ENCODE assay signal across 19 cellular contexts in the genomic region with DNA sequence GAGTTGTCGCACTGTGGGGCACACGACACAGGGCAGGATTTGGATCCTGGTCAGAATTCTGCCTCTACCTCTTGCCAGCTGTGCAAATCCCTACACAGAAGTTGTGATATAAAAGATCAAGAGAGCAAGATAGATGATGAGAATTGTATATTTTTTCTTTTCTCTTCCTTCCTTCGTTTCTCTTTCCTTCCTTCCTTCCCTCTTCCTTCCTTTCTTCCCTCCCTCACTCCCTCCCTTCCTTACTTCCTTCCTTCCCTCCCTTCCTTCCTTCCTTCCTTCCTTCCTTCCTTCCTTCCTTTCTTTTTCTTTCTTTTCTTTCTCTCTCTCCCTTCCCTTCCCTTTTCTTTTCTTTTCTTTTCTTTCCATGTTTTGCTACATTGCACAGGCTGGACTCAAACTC. TPM values are rescaled to one million over a fixed set of nuclear protein-coding genes. Genes with fewer than 3 reads are reported as not detected.
DNase-seq lines count a peak whose midpoint lies in the region; ATAC-seq, FAIRE-seq and TF ChIP-seq lines count a peak whose summit lies in the region.
"Had no signal": no experiment of that assay in that cellular context is flagged by ENCODE, and none has a peak within 500 bp of the region (broad histone marks: within the 10 kb centered on the region; RNA-seq: fewer than 3 reads in every experiment).

No MANE protein-coding gene starts in this region.

- in situ Hi-C loops in K562 (cut with MboI): no loop called here

- no peaks in the 10 kb centered on the region for H3K27me3 Mint-ChIP-seq in Caco-2 (ENCODE audit: insufficient read depth, unreplicated experiment)
- peaks cover 2% of the 10 kb centered on the region for H3K27me3 Mint-ChIP-seq in activated T-cell treated with anti-CD3 and anti-CD28 coated beads, Interleukin-2, amount 50 U/mL, for 4 hours (ENCODE audit: low read depth)

- no peaks in the 10 kb centered on the region for H3K9me1 ChIP-seq in K562 (ENCODE audit: control insufficient read depth, insufficient read depth, low read length)

- intact Hi-C loops in Caco-2 (cut with micrococcal nuclease; ENCODE audit: unreplicated experiment) (no loop called here), K562 (cut with micrococcal nuclease) (no loop called here)

- CTCF ChIA-PET in Caco-2 (lab: Charles Lee): interaction anchor here (0.9 kb wide), 1 partner anchor 14 kb away, joined by 3 read pairs; no protein-coding TSS in a partner anchor
- CTCF ChIA-PET in K562 (lab: Yijun Ruan, JAX; ENCODE audit: low intra/inter-chr PET ratio): no interaction called here

- peaks cover 20% of the 10 kb centered on the region for H3K36me3 Mint-ChIP-seq in Caco-2 (ENCODE audit: insufficient read depth, unreplicated experiment)
- H3K36me3 Mint-ChIP-seq in activated naive CD4-positive, alpha-beta T cell treated with anti-CD3 and anti-CD28 coated beads, Interleukin-2, amount 50 U/mL, for 72 hours: no peaks in the 10 kb centered on the region
- H3K36me3 Mint-ChIP-seq in activated T-cell treated with anti-CD3 and anti-CD28 coated beads, Interleukin-2, amount 50 U/mL, for 4 hours (ENCODE audit: insufficient read depth): no peaks in the 10 kb centered on the region
- H3K36me3 Mint-ChIP-seq: CD4-positive, alpha-beta memory T cell had no signal

- peak overlapping the region; percentile 43 for H3K27ac Mint-ChIP-seq in Caco-2 (ENCODE audit: unreplicated experiment)
- no peak overlapping the region for H3K27ac Mint-ChIP-seq in activated naive CD4-positive, alpha-beta T cell treated with anti-CD3 and anti-CD28 coated beads, Interleukin-2, amount 50 U/mL, for 72 hours

- no peaks in the 10 kb centered on the region for H4K20me1 ChIP-seq in K562 (replicated peaks; ENCODE audit: control insufficient read depth, insufficient read depth, low read length)

- no peak for TF ChIP-seq EP300 in K562 (IDR thresholded peaks at IDR 0.05; ENCODE audit: low read length)

- TF ChIP-seq RAD21 in K562 (CRISPR knock-in tag; conservative IDR thresholded peaks at IDR 0.05 in 1 of 2, IDR thresholded peaks at IDR 0.05 in 1 of 2): no peak
- TF ChIP-seq RAD21 in liver (IDR thresholded peaks at IDR 0.05): no peak

- H3K9ac ChIP-seq in K562 (ENCODE audit: insufficient read depth in 1 of 2, low read depth in 2 of 2, low read length in 2 of 2): no peak overlapping the region
- no peak overlapping the region for H3K9ac ChIP-seq in liver (ENCODE audit: low read depth in 1 of 2, low read length in 2 of 2)

- no peak for DNase-seq in Caco-2
- DNase-seq in K562 (ENCODE audit: extremely low read depth in 1 of 4, low spot score in 3 of 4): no peak
- no peak for DNase-seq in activated naive CD4-positive, alpha-beta T cell treated with anti-CD3 and anti-CD28 coated beads, Interleukin-2, amount 50 U/mL, for 72 hours (ENCODE audit: low spot score in 2 of 2)
- no peak for DNase-seq in activated T-cell treated with anti-CD3 and anti-CD28 coated beads, Interleukin-2, amount 50 U/mL, for 4 hours
- DNase-seq: 8988T; C1 segment of cervical spinal cord; CD4-positive, alpha-beta memory T cell; COR-L47; DMS153; DND-41; GOT3 had no signal

- ATAC-seq in K562 (no peak), HG03097 (IDR thresholded peaks at IDR 0.05; ENCODE audit: low FRiP score, unreplicated experiment) (no peak)
- no peak for ATAC-seq in activated naive CD4-positive, alpha-beta T cell treated with anti-CD3 and anti-CD28 coated beads, Interleukin-2, amount 50 U/mL, for 72 hours
- ATAC-seq in activated T-cell treated with anti-CD3 and anti-CD28 coated beads, Interleukin-2, amount 50 U/mL, for 4 hours: no peak
- ATAC-seq: A549 had no signal

- H3K27me3 ChIP-seq in Caco-2 (replicated peaks; ENCODE audit: control insufficient read depth, insufficient read depth, low read length) (no peaks in the 10 kb centered on the region), K562 (ENCODE audit: control insufficient read depth in 2 of 2, insufficient read depth in 2 of 2, low read length in 2 of 2) (no peaks in the 10 kb centered on the region; a peak in 2 of 5 replicates), liver (ENCODE audit: control insufficient read depth in 4 of 4, insufficient read depth in 4 of 4, low read length in 3 of 4) (no peaks in the 10 kb centered on the region)

- H3K36me3 ChIP-seq in Caco-2 (ENCODE audit: control insufficient read depth, insufficient read depth, low read length) (no peaks in the 10 kb centered on the region), K562 (ENCODE audit: control insufficient read depth, insufficient read depth, low read length) (no peaks in the 10 kb centered on the region), liver (ENCODE audit: control insufficient read depth in 4 of 4, insufficient read depth in 3 of 4, low read depth in 1 of 4, low read length in 3 of 4) (no peaks in the 10 kb centered on the region)
- H3K36me3 ChIP-seq: HAP-1 had no signal

- H3K79me2 ChIP-seq in K562 (ENCODE audit: control insufficient read depth, insufficient read depth, low read length): no peaks in the 10 kb centered on the region

- no peak for FAIRE-seq in K562 (lab: Jason Lieb, UNC)
- FAIRE-seq: A549, G401.6, GM12892, H54 had no signal

- H3K27ac ChIP-seq in K562 (ENCODE audit: extremely low read depth, low read depth, low read length): no peak overlapping the region
- H3K27ac ChIP-seq in liver (ENCODE audit: low read depth in 1 of 2, low read length in 2 of 2): peak overlapping the region; percentile 78 to 84
- H3K27ac ChIP-seq: A549 had no signal

- TF ChIP-seq POLR2A in K562 (conservative IDR thresholded peaks at IDR 0.05): no peak

- H2AFZ ChIP-seq in K562 (ENCODE audit: low read depth, low read length): no peak overlapping the region

- no peak overlapping the region for H3K4me2 ChIP-seq in K562 (ENCODE audit: insufficient read depth, low read length)
- H3K4me2 ChIP-seq: A549 had no signal

- no peak overlapping the region for H3K4me3 Mint-ChIP-seq in Caco-2 (ENCODE audit: unreplicated experiment)
- H3K4me3 Mint-ChIP-seq in activated T-cell treated with anti-CD3 and anti-CD28 coated beads, Interleukin-2, amount 50 U/mL, for 4 hours: no peak overlapping the region
- H3K4me3 Mint-ChIP-seq: CD4-positive, alpha-beta memory T cell had no signal

- no peak for TF ChIP-seq CTCF in Caco-2 (IDR thresholded peaks at IDR 0.05; ENCODE audit: insufficient read depth in 1 of 2, low read depth in 1 of 2, low read length in 1 of 2, severe bottlenecking in 1 of 2, unreplicated experiment in 1 of 2)
- no peak for TF ChIP-seq CTCF in K562 (IDR thresholded peaks at IDR 0.05 in 2 of 3, conservative IDR thresholded peaks at IDR 0.05 in 1 of 3; ENCODE audit: insufficient read depth in 2 of 3, low read depth in 1 of 3, low read length in 3 of 3)
- TF ChIP-seq CTCF in liver (IDR thresholded peaks at IDR 0.05; ENCODE audit: low read depth, low read length, missing input control): no peak

- H3K4me3 ChIP-seq in Caco-2 (ENCODE audit: low read depth, low read length) (no peak overlapping the region), K562 (no peak overlapping the region), liver (ENCODE audit: low read depth in 1 of 3, low read length in 3 of 3) (no peak overlapping the region)
- H3K4me3 ChIP-seq: A549, HAP-1 had no signal

- H3K9me3 Mint-ChIP-seq in Caco-2 (ENCODE audit: unreplicated experiment): no peaks in the 10 kb centered on the region
- H3K9me3 Mint-ChIP-seq in activated naive CD4-positive, alpha-beta T cell treated with anti-CD3 and anti-CD28 coated beads, Interleukin-2, amount 50 U/mL, for 72 hours: no peaks in the 10 kb centered on the region
- H3K9me3 Mint-ChIP-seq in activated T-cell treated with anti-CD3 and anti-CD28 coated beads, Interleukin-2, amount 50 U/mL, for 4 hours: no peaks in the 10 kb centered on the region
- H3K9me3 Mint-ChIP-seq: CD4-positive, alpha-beta memory T cell had no signal

- 61% methylated on average over 3 of the region's 3 CpGs for WGBS in K562 (ENCODE audit: insufficient coverage, low coverage, missing lambda C conversion rate)
- 27% methylated on average over 3 of the region's 3 CpGs for WGBS in liver

- H3K4me1 ChIP-seq in Caco-2 (peaks cover 86% of the 10 kb centered on the region), K562 (replicated peaks in 1 of 2; ENCODE audit: control insufficient read depth in 2 of 2, insufficient read depth in 2 of 2, low read length in 2 of 2) (peaks cover 6 to 19% of the 10 kb centered on the region in 2 experiments), liver (ENCODE audit: control insufficient read depth in 4 of 4, insufficient read depth in 4 of 4, low read length in 3 of 4) (peaks cover 18 to 73% (median 58%) of the 10 kb centered on the region in 4 donors)
- H3K4me1 ChIP-seq: HAP-1 had no signal

- H3K9me3 ChIP-seq in Caco-2 (no peaks in the 10 kb centered on the region), K562 (replicated peaks; ENCODE audit: control insufficient read depth, insufficient read depth, low read depth, low read length) (no peaks in the 10 kb centered on the region), liver (ENCODE audit: control insufficient read depth in 4 of 4, low read length in 3 of 4) (no peaks in the 10 kb centered on the region)
- H3K9me3 ChIP-seq: A549, HAP-1 had no signal

- BruUV-seq in Caco-2 (replicated peaks; lab: Mats Ljungman, UMichigan) (no TSS peak), K562 (replicated peaks; lab: Mats Ljungman, UMichigan) (no TSS peak)

- POLR2A ChIA-PET in Caco-2 (lab: Charles Lee): no interaction called here
- POLR2A ChIA-PET in K562 (lab: Yijun Ruan, JAX): interaction anchor here (0.8 to 1.1 kb wide), 2 partner anchors 14 to 183 kb away, joined by 3 to 4 read pairs; a partner anchor contains a TSS

- H3K4me1 Mint-ChIP-seq in Caco-2 (ENCODE audit: low read depth, unreplicated experiment): peaks cover 77% of the 10 kb centered on the region
- no peaks in the 10 kb centered on the region for H3K4me1 Mint-ChIP-seq in activated T-cell treated with anti-CD3 and anti-CD28 coated beads, Interleukin-2, amount 50 U/mL, for 4 hours (ENCODE audit: low read depth)

RNA-seq across cellular contexts. Expression of a gene that starts 12.0 kb away (rescaled TPM):
- total RNA-seq in Caco-2 (2022) (222 and 237 TPM in 2 replicates), K562 (2014; rRNA removed) (not detected in 2 replicates), K562 (2014; rRNA removed; fragmentation: Illumina TruSeq; extraction: Trizol) (not detected in 2 replicates), K562 (2015; rRNA removed; fragmentation: Illumina TruSeq; extraction: Trizol) (not detected in 2 replicates), K562 (2021) (0.69 and 1.2 TPM in 2 replicates), liver (1,000 to 10,000 TPM in 1 of 2 donors, 100 to 1,000 TPM in 1; 965 to 4,470 TPM)
- total RNA-seq in K562 (2011; cell fraction: chromatin; rRNA removed; ENCODE audit: low replicate concordance): not detected in 2 replicates
- total RNA-seq in K562 (2011; cell fraction: nucleolus; rRNA removed): not detected in 2 replicates
- total RNA-seq in K562 (2011; cell fraction: nucleoplasm; rRNA removed): not detected in 2 replicates
- polyA plus RNA-seq in K562 (2011; rRNA removed) (not detected in 2 replicates), K562 (2014; fragmentation: Illumina TruSeq; extraction: Trizol) (not detected in 2 replicates), K562 (2014; fragmentation: Nextera tagmentation; extraction: Ambion mirVana) (not detected), K562 (2014; rRNA removed) (not detected in 2 replicates), liver (1,000 to 10,000 TPM; 1,784 to 2,316 TPM)
- not detected in 2 replicates for polyA plus RNA-seq in K562 (2011; cell fraction: cytosol; rRNA removed)
- 0.14 TPM in 1 of 2 replicates, not detected in the other for polyA plus RNA-seq in K562 (2011; cell fraction: nucleus; rRNA removed)
- polyA plus RNA-seq in K562 (2012): 0.06 TPM in 1 of 2 replicates, not detected in the other
- polyA minus RNA-seq in K562 (2011; rRNA and poly(A)+ RNA removed): not detected in 2 replicates
- polyA minus RNA-seq in K562 (2011; cell fraction: cytosol; rRNA and poly(A)+ RNA removed): 27.8 TPM in 1 of 2 replicates, not detected in the other
- not detected in 2 replicates for polyA minus RNA-seq in K562 (2011; cell fraction: nucleus; rRNA and poly(A)+ RNA removed)
- under 1 TPM in 1 of 2 donors, not detected in 1; 0.25 TPM for total RNA-seq in activated naive CD4-positive, alpha-beta T cell treated with anti-CD3 and anti-CD28 coated beads, Interleukin-2, amount 50 U/mL, for 72 hours
- total RNA-seq in activated T-cell treated with anti-CD3 and anti-CD28 coated beads, Interleukin-2, amount 50 U/mL, for 4 hours: under 1 TPM; 0.66 to 0.86 (median 0.84) TPM
- total RNA-seq: CD4-positive, alpha-beta memory T cell had no signal
- polyA plus RNA-seq: BJ; CD4-positive, alpha-beta memory T cell had no signal

RNA-seq across cellular contexts. Expression of a gene that starts 30.4 kb away (rescaled TPM):
- 93.1 and 95.7 TPM in 2 replicates for total RNA-seq in Caco-2 (2022)
- total RNA-seq in K562 (2011; cell fraction: chromatin; rRNA removed; ENCODE audit: low replicate concordance): 67.7 and 181 TPM in 2 replicates
- 41.2 and 54.1 TPM in 2 replicates for total RNA-seq in K562 (2011; cell fraction: nucleolus; rRNA removed)
- 96.7 and 127 TPM in 2 replicates for total RNA-seq in K562 (2011; cell fraction: nucleoplasm; rRNA removed)
- total RNA-seq in K562 (2014; rRNA removed): 68.1 and 71.4 TPM in 2 replicates
- 63.8 and 65.7 TPM in 2 replicates for total RNA-seq in K562 (2014; rRNA removed; fragmentation: Illumina TruSeq; extraction: Trizol)
- total RNA-seq in K562 (2015; rRNA removed; fragmentation: Illumina TruSeq; extraction: Trizol): 67.1 and 67.7 TPM in 2 replicates
- 44.4 and 49.3 TPM in 2 replicates for total RNA-seq in K562 (2021)
- polyA plus RNA-seq in K562 (2011; rRNA removed): 29.9 and 40.1 TPM in 2 replicates
- 9.7 and 18.6 TPM in 2 replicates for polyA plus RNA-seq in K562 (2011; cell fraction: cytosol; rRNA removed)
- 30.8 and 40.9 TPM in 2 replicates for polyA plus RNA-seq in K562 (2011; cell fraction: nucleus; rRNA removed)
- polyA plus RNA-seq in K562 (2012): 62.1 and 74.3 TPM in 2 replicates
- 48.7 and 63.9 TPM in 2 replicates for polyA plus RNA-seq in K562 (2014; fragmentation: Illumina TruSeq; extraction: Trizol)
- polyA plus RNA-seq in K562 (2014; fragmentation: Nextera tagmentation; extraction: Ambion mirVana): 10 to 100 TPM; 14.8 to 16.7 TPM
- 74.7 and 77.0 TPM in 2 replicates for polyA plus RNA-seq in K562 (2014; rRNA removed)
- polyA minus RNA-seq in K562 (2011; rRNA and poly(A)+ RNA removed): 31.1 and 34.9 TPM in 2 replicates
- 15.9 and 17.4 TPM in 2 replicates for polyA minus RNA-seq in K562 (2011; cell fraction: cytosol; rRNA and poly(A)+ RNA removed)
- 25.2 and 45.9 TPM in 2 replicates for polyA minus RNA-seq in K562 (2011; cell fraction: nucleus; rRNA and poly(A)+ RNA removed)
- 100 to 1,000 TPM in 1 of 2 donors, 10 to 100 TPM in 1; 30.2 to 101 TPM for total RNA-seq in liver
- 10 to 100 TPM; 44.7 to 67.3 TPM for polyA plus RNA-seq in liver
- 10 to 100 TPM; 30.3 to 44.8 TPM for total RNA-seq in activated naive CD4-positive, alpha-beta T cell treated with anti-CD3 and anti-CD28 coated beads, Interleukin-2, amount 50 U/mL, for 72 hours
- total RNA-seq in activated T-cell treated with anti-CD3 and anti-CD28 coated beads, Interleukin-2, amount 50 U/mL, for 4 hours: 10 to 100 TPM; 88.5 to 98.1 (median 91.1) TPM

RNA-seq across cellular contexts. Expression of a gene that starts 33.8 kb away (rescaled TPM):
- total RNA-seq in Caco-2 (2022): 14.5 and 14.7 TPM in 2 replicates
- 37.8 and 39.7 TPM in 2 replicates for total RNA-seq in K562 (2011; cell fraction: chromatin; rRNA removed; ENCODE audit: low replicate concordance)
- 15.2 and 19.1 TPM in 2 replicates for total RNA-seq in K562 (2011; cell fraction: nucleolus; rRNA removed)
- 20.8 and 22.1 TPM in 2 replicates for total RNA-seq in K562 (2011; cell fraction: nucleoplasm; rRNA removed)
- 17.7 and 22.7 TPM in 2 replicates for total RNA-seq in K562 (2014; rRNA removed)
- total RNA-seq in K562 (2014; rRNA removed; fragmentation: Illumina TruSeq; extraction: Trizol): 26.2 and 26.8 TPM in 2 replicates
- 21.1 and 21.2 TPM in 2 replicates for total RNA-seq in K562 (2015; rRNA removed; fragmentation: Illumina TruSeq; extraction: Trizol)
- total RNA-seq in K562 (2021): 18.4 and 20.9 TPM in 2 replicates
- polyA plus RNA-seq in K562 (2011; rRNA removed): 26.0 and 31.1 TPM in 2 replicates
- polyA plus RNA-seq in K562 (2011; cell fraction: cytosol; rRNA removed): 22.3 and 24.5 TPM in 2 replicates
- polyA plus RNA-seq in K562 (2011; cell fraction: nucleus; rRNA removed): 25.8 and 29.2 TPM in 2 replicates
- polyA plus RNA-seq in K562 (2012): 12.0 and 15.4 TPM in 2 replicates
- polyA plus RNA-seq in K562 (2014; fragmentation: Illumina TruSeq; extraction: Trizol): 18.4 and 22.2 TPM in 2 replicates
- 10 to 100 TPM; 18.9 to 21.4 TPM for polyA plus RNA-seq in K562 (2014; fragmentation: Nextera tagmentation; extraction: Ambion mirVana)
- 16.2 and 17.9 TPM in 2 replicates for polyA plus RNA-seq in K562 (2014; rRNA removed)
- polyA minus RNA-seq in K562 (2011; rRNA and poly(A)+ RNA removed): 37.0 and 46.7 TPM in 2 replicates
- polyA minus RNA-seq in K562 (2011; cell fraction: cytosol; rRNA and poly(A)+ RNA removed): 10.2 and 16.4 TPM in 2 replicates
- polyA minus RNA-seq in K562 (2011; cell fraction: nucleus; rRNA and poly(A)+ RNA removed): 14.7 and 22.3 TPM in 2 replicates
- total RNA-seq in liver: 10 to 100 TPM; 15.5 to 16.2 TPM
- polyA plus RNA-seq in liver: 1 to 10 TPM; 4.9 to 5.6 TPM
- total RNA-seq in activated naive CD4-positive, alpha-beta T cell treated with anti-CD3 and anti-CD28 coated beads, Interleukin-2, amount 50 U/mL, for 72 hours: 10 to 100 TPM; 10.0 to 14.8 TPM
- 10 to 100 TPM; 12.1 to 14.4 (median 12.4) TPM for total RNA-seq in activated T-cell treated with anti-CD3 and anti-CD28 coated beads, Interleukin-2, amount 50 U/mL, for 4 hours

RNA-seq across cellular contexts. Expression of a gene that starts 39.3 kb away (rescaled TPM):
- 0.30 TPM in 1 of 2 replicates, not detected in the other for total RNA-seq in Caco-2 (2022)
- not detected in 2 replicates for total RNA-seq in K562 (2011; cell fraction: chromatin; rRNA removed; ENCODE audit: low replicate concordance)
- total RNA-seq in K562 (2011; cell fraction: nucleolus; rRNA removed): not detected in 2 replicates
- total RNA-seq in K562 (2011; cell fraction: nucleoplasm; rRNA removed): not detected in 2 replicates
- not detected in 2 replicates for total RNA-seq in K562 (2014; rRNA removed)
- total RNA-seq in K562 (2014; rRNA removed; fragmentation: Illumina TruSeq; extraction: Trizol): not detected in 2 replicates
- not detected in 2 replicates for total RNA-seq in K562 (2015; rRNA removed; fragmentation: Illumina TruSeq; extraction: Trizol)
- not detected in 2 replicates for total RNA-seq in K562 (2021)
- polyA plus RNA-seq in K562 (2011; rRNA removed): not detected in 2 replicates
- not detected in 2 replicates for polyA plus RNA-seq in K562 (2011; cell fraction: cytosol; rRNA removed)
- not detected in 2 replicates for polyA plus RNA-seq in K562 (2011; cell fraction: nucleus; rRNA removed)
- polyA plus RNA-seq in K562 (2012): not detected in 2 replicates
- polyA plus RNA-seq in K562 (2014; fragmentation: Illumina TruSeq; extraction: Trizol): not detected in 2 replicates
- polyA plus RNA-seq in K562 (2014; fragmentation: Nextera tagmentation; extraction: Ambion mirVana): not detected
- polyA plus RNA-seq in K562 (2014; rRNA removed): not detected in 2 replicates
- not detected in 2 replicates for polyA minus RNA-seq in K562 (2011; rRNA and poly(A)+ RNA removed)
- polyA minus RNA-seq in K562 (2011; cell fraction: cytosol; rRNA and poly(A)+ RNA removed): not detected in 2 replicates
- polyA minus RNA-seq in K562 (2011; cell fraction: nucleus; rRNA and poly(A)+ RNA removed): not detected in 2 replicates
- total RNA-seq in liver: 10 to 100 TPM in 1 of 2 donors, 1 to 10 TPM in 1; 3.1 to 10.8 TPM
- 10 to 100 TPM in 1 of 2 donors, 1 to 10 TPM in 1; 8.0 to 28.6 TPM for polyA plus RNA-seq in liver
- total RNA-seq in activated naive CD4-positive, alpha-beta T cell treated with anti-CD3 and anti-CD28 coated beads, Interleukin-2, amount 50 U/mL, for 72 hours: not detected
- not detected for total RNA-seq in activated T-cell treated with anti-CD3 and anti-CD28 coated beads, Interleukin-2, amount 50 U/mL, for 4 hours
- total RNA-seq: CD4-positive, alpha-beta memory T cell had no signal
- polyA plus RNA-seq: BJ; CD4-positive, alpha-beta memory T cell had no signal

RNA-seq across cellular contexts. Expression of a gene that starts 56.7 kb away (rescaled TPM):
- total RNA-seq in Caco-2 (2022): 1.6 and 3.2 TPM in 2 replicates
- 11.2 and 13.2 TPM in 2 replicates for total RNA-seq in K562 (2011; cell fraction: chromatin; rRNA removed; ENCODE audit: low replicate concordance)
- total RNA-seq in K562 (2011; cell fraction: nucleolus; rRNA removed): 5.3 and 6.4 TPM in 2 replicates
- total RNA-seq in K562 (2011; cell fraction: nucleoplasm; rRNA removed): 6.7 and 10.9 TPM in 2 replicates
- total RNA-seq in K562 (2014; rRNA removed): 2.1 and 3.8 TPM in 2 replicates
- 2.0 and 2.4 TPM in 2 replicates for total RNA-seq in K562 (2014; rRNA removed; fragmentation: Illumina TruSeq; extraction: Trizol)
- 1.8 and 1.9 TPM in 2 replicates for total RNA-seq in K562 (2015; rRNA removed; fragmentation: Illumina TruSeq; extraction: Trizol)
- 1.5 and 1.6 TPM in 2 replicates for total RNA-seq in K562 (2021)
- polyA plus RNA-seq in K562 (2011; rRNA removed): 3.5 and 5.5 TPM in 2 replicates
- 0.46 and 2.0 TPM in 2 replicates for polyA plus RNA-seq in K562 (2011; cell fraction: cytosol; rRNA removed)
- 21.0 and 26.9 TPM in 2 replicates for polyA plus RNA-seq in K562 (2011; cell fraction: nucleus; rRNA removed)
- polyA plus RNA-seq in K562 (2012): 1.2 and 4.0 TPM in 2 replicates
- 1.0 and 1.8 TPM in 2 replicates for polyA plus RNA-seq in K562 (2014; fragmentation: Illumina TruSeq; extraction: Trizol)
- polyA plus RNA-seq in K562 (2014; fragmentation: Nextera tagmentation; extraction: Ambion mirVana): 1 to 10 TPM; 1.9 to 2.0 TPM
- polyA plus RNA-seq in K562 (2014; rRNA removed): 3.0 and 3.7 TPM in 2 replicates
- 3.3 and 4.4 TPM in 2 replicates for polyA minus RNA-seq in K562 (2011; rRNA and poly(A)+ RNA removed)
- 2.1 TPM in 1 of 2 replicates, not detected in the other for polyA minus RNA-seq in K562 (2011; cell fraction: cytosol; rRNA and poly(A)+ RNA removed)
- 6.7 and 11.4 TPM in 2 replicates for polyA minus RNA-seq in K562 (2011; cell fraction: nucleus; rRNA and poly(A)+ RNA removed)
- 1 to 10 TPM; 1.2 to 3.6 TPM for total RNA-seq in liver
- 1 to 10 TPM in 1 of 2 donors, under 1 TPM in 1; 0.53 to 1.2 TPM for polyA plus RNA-seq in liver
- total RNA-seq in activated naive CD4-positive, alpha-beta T cell treated with anti-CD3 and anti-CD28 coated beads, Interleukin-2, amount 50 U/mL, for 72 hours: 1 to 10 TPM; 3.1 to 3.9 TPM
- 1 to 10 TPM; 1.7 to 1.8 (median 1.8) TPM for total RNA-seq in activated T-cell treated with anti-CD3 and anti-CD28 coated beads, Interleukin-2, amount 50 U/mL, for 4 hours

Comparison
In these comparisons a context has a peak if more than half of its experiments do, and no peak if none do; other contexts are left out.
1. RNA of a gene that starts 12.0 kb away (total RNA-seq): 965 to 4,470 TPM in liver and 222 to 237 TPM in Caco-2; 0.66 to 0.86 TPM in activated T-cell treated with anti-CD3 and anti-CD28 coated beads, Interleukin-2, amount 50 U/mL, for 4 hours, 0.25 TPM in activated naive CD4-positive, alpha-beta T cell treated with anti-CD3 and anti-CD28 coated beads, Interleukin-2, amount 50 U/mL, for 72 hours and 0.69 to 1.2 TPM in K562; every median in the first group is over 100 times any median in the second.